ENCODE assay signal across 24 cellular contexts in the genomic region with DNA sequence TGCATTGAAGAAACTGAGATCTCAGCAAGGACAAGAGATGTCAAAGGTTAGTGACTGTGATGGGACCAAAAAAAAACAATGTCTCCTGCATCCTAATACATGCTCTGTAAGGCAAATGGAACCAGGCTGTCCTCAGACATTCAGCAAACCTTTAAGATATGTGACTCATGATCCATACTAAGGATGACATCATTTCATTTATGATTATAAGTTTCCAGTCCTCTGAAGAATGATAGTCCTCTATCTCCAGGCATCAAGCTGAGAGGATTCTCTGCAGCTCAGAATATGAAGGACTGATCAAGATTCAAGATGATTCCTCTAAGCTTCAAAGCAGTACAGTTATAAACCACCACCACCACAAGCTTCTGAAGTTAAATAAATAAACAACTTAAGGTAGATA. TPM values are rescaled to one million over a fixed set of nuclear protein-coding genes. Genes with fewer than 3 reads are reported as not detected.
A peak's percentile ranks its signal among the peaks of the same experiment; 100 is the strongest.
DNase-seq lines count a peak whose midpoint lies in the region; ATAC-seq and TF ChIP-seq lines count a peak whose summit lies in the region.
"Had no signal": no experiment of that assay in that cellular context is flagged by ENCODE, and none has a peak within 500 bp of the region (broad histone marks: within the 10 kb centered on the region; RNA-seq: fewer than 3 reads in every experiment).

No MANE protein-coding gene starts in this region.

- peak; percentile 3 for DNase-seq in DMS53 (lab: John Stamatoyannopoulos, UW)
- DNase-seq in DMS53 treated with DMSO at 0.1 percent for 48 hours (lab: John Stamatoyannopoulos, UW; ENCODE audit: unreplicated experiment): no peak
- DNase-seq in EL: peak; percentile 34
- DNase-seq in RKO (ENCODE audit: low spot score): peak; percentile 49
- peak; percentile 51 for DNase-seq in epithelial cell of esophagus (ENCODE audit: low read depth)
- DNase-seq in cerebellum (ENCODE audit: low spot score): no peak
- no peak for DNase-seq in sciatic nerve (ENCODE audit: low spot score)
- no peak for DNase-seq in NCI-H1048 (lab: John Stamatoyannopoulos, UW)
- DNase-seq: activated CD4-positive, alpha-beta T cell treated with anti-CD3 and anti-CD28 coated beads, Interleukin-2, amount 10 ng/mL, durations not matched to agents 24 days and 14 days; activated naive CD4-positive, alpha-beta T cell treated with anti-CD3 and anti-CD28 coated beads, Interleukin-2, amount 50 U/mL, for 16 hours; anterior cingulate cortex; CD4-positive, alpha-beta T cell; dermis blood vessel endothelial cell; KBM-7; left ventricle myocardium superior; MG63; naive thymus-derived CD8-positive, alpha-beta T cell; NCI-H2029; NCI-H526; nucleus accumbens; stimulated activated naive CD4-positive, alpha-beta T cell treated with Interleukin-2 at 50 U/mL for 16 hours; thyroid gland had no signal

- no peak for ATAC-seq in sciatic nerve
- ATAC-seq: left ventricle myocardium superior; naive thymus-derived CD8-positive, alpha-beta T cell had no signal

- no peak for TF ChIP-seq CTCF in epithelial cell of esophagus (IDR thresholded peaks at IDR 0.05; ENCODE audit: insufficient read depth, low read depth, low read length, missing control alignments)

- intact Hi-C loops in sciatic nerve (cut with DNase I): no loop called here

- no peak overlapping the region for H3K4me3 ChIP-seq in epithelial cell of esophagus (ENCODE audit: low read length)
- H3K4me3 ChIP-seq: MG63, SK-N-MC, thyroid gland, vagina had no signal

RNA-seq across cellular contexts. Expression of a gene that starts 47.6 kb away (rescaled TPM):
- total RNA-seq in cerebellum: 77.5 TPM
- total RNA-seq in sciatic nerve: 125 TPM

Comparison
In these comparisons a context has a peak if more than half of its experiments do, and no peak if none do; other contexts are left out.
1. DNase-seq: peak in DMS53 (single experiment), EL (single experiment), RKO (single experiment) and epithelial cell of esophagus (single experiment); none in DMS53 treated with DMSO at 0.1 percent for 48 hours (single experiment), cerebellum (single experiment), sciatic nerve (single experiment) and NCI-H1048 (single experiment).